8 cellular contexts compared by ENCODE assay signal in genomic region chr19:13794388-13794751, GRCh38. TPM values are rescaled to one million over a fixed set of nuclear protein-coding genes. Genes with fewer than 3 reads are reported as not detected.
DNase-seq lines count a peak whose midpoint lies in the region; ATAC-seq, FAIRE-seq and TF ChIP-seq lines count a peak whose summit lies in the region.

No MANE protein-coding gene starts in this region.

- H3K79me2 ChIP-seq in DND-41 (ENCODE audit: insufficient read depth, low read length) (peaks cover 11% of the 10 kb centered on the region), MM.1S (ENCODE audit: low read length) (no peaks in the 10 kb centered on the region), mammary epithelial cell (ENCODE audit: insufficient read depth, low read length) (peaks cover 13% of the 10 kb centered on the region), HepG2 (ENCODE audit: insufficient read depth, low read length) (peaks cover 2% of the 10 kb centered on the region)

- CTCF ChIA-PET in mammary epithelial cell (lab: Charles Lee; ENCODE audit: low non-redundant PET) (no interaction called here), HepG2 (lab: Yijun Ruan, JAX; ENCODE audit: low intra/inter-chr PET ratio, low total read pairs) (interaction anchor here (1.2 kb wide), 1 partner anchor 9 kb away, joined by 3 read pairs; no protein-coding TSS in a partner anchor)

- H3K9me2 ChIP-seq in MM.1S (replicated peaks; ENCODE audit: insufficient read depth, low read length), result no peaks in the 10 kb centered on the region

- DNase-seq in DND-41, result no peak
- DNase-seq in MM.1S, result no peak
- DNase-seq in mammary epithelial cell, result peak; percentile 70
- no peak for DNase-seq in HepG2 (ENCODE audit: low spot score)
- DNase-seq in thoracic aorta (ENCODE audit: low spot score), result peak; percentile 60
- DNase-seq in mesenteric fat pad (ENCODE audit: low spot score), result no peak
- DNase-seq in SW480 (ENCODE audit: low spot score), result no peak

- H3K36me3 ChIP-seq in DND-41 (ENCODE audit: insufficient read depth, low read length), result no peaks in the 10 kb centered on the region
- H3K36me3 ChIP-seq in MM.1S (replicated peaks; ENCODE audit: insufficient read depth, low read length), result no peaks in the 10 kb centered on the region
- no peaks in the 10 kb centered on the region for H3K36me3 ChIP-seq in mammary epithelial cell (ENCODE audit: insufficient read depth, low read length)
- H3K36me3 ChIP-seq in HepG2 (replicated peaks in 1 of 2; ENCODE audit: control insufficient read depth in 1 of 2, insufficient read depth in 2 of 2, low read length in 2 of 2), result no peaks in the 10 kb centered on the region
- no peaks in the 10 kb centered on the region for H3K36me3 ChIP-seq in thoracic aorta

- peak overlapping the region; percentile 79 for H2AFZ ChIP-seq in DND-41 (ENCODE audit: low read depth, low read length)
- peak overlapping the region; percentile 100 for H2AFZ ChIP-seq in MM.1S (ENCODE audit: low read length)
- H2AFZ ChIP-seq in mammary epithelial cell (ENCODE audit: low read depth, low read length), result peak overlapping the region; percentile 84
- H2AFZ ChIP-seq in HepG2 (ENCODE audit: low read length), result no peak overlapping the region

- peak overlapping the region; percentile 72 for H3K27ac ChIP-seq in DND-41 (ENCODE audit: low read length)
- H3K27ac ChIP-seq in MM.1S (ENCODE audit: low read length), result no peak overlapping the region
- H3K27ac ChIP-seq in mammary epithelial cell (ENCODE audit: insufficient read depth, low read depth, low read length), result peak overlapping the region; percentile 96
- peak overlapping the region; percentile 48 for H3K27ac ChIP-seq in HepG2 (ENCODE audit: extremely low read length, insufficient read depth, low read length)
- H3K27ac ChIP-seq in thoracic aorta, result peak overlapping the region; percentile 91 to 100

- FAIRE-seq in HepG2 (lab: Jason Lieb, UNC), result no peak

- intact Hi-C loops in mammary epithelial cell (cut with micrococcal nuclease) (no loop called here), HepG2 (cut with micrococcal nuclease; ENCODE audit: unreplicated experiment) (no loop called here)

- TF ChIP-seq EP300 in HepG2 (IDR thresholded peaks at IDR 0.05; ENCODE audit: low read depth in 2 of 2, low read length in 2 of 2) (no peak), HepG2 (CRISPR knock-in tag; IDR thresholded peaks at IDR 0.05; ENCODE audit: borderline replicate concordance) (no peak)

- no peaks in the 10 kb centered on the region for H3K27me3 ChIP-seq in DND-41 (ENCODE audit: insufficient read depth, low read length, poor library complexity)
- no peaks in the 10 kb centered on the region; the same call in 1 of the 2 replicates for H3K27me3 ChIP-seq in MM.1S (replicated peaks; ENCODE audit: insufficient read depth, low read length)
- H3K27me3 ChIP-seq in mammary epithelial cell (ENCODE audit: insufficient read depth, low read length), result no peaks in the 10 kb centered on the region
- no peaks in the 10 kb centered on the region for H3K27me3 ChIP-seq in HepG2 (ENCODE audit: control insufficient read depth in 1 of 2, insufficient read depth in 2 of 2, low read length in 2 of 2)
- no peaks in the 10 kb centered on the region for H3K27me3 ChIP-seq in thoracic aorta (replicated peaks; ENCODE audit: insufficient read depth)

- no peak for ATAC-seq in DND-41 (ENCODE audit: insufficient read depth, low read depth)
- no peak for ATAC-seq in HepG2
- peak; percentile 29 for ATAC-seq in thoracic aorta (ENCODE audit: insufficient number of reproducible peaks, low FRiP score, low read depth)
- no peak for ATAC-seq in HG03175 (IDR thresholded peaks at IDR 0.05; ENCODE audit: unreplicated experiment)

- H3K9ac ChIP-seq in DND-41 (ENCODE audit: low read depth, low read length) (peak overlapping the region; percentile 65), MM.1S (ENCODE audit: low read length) (peak overlapping the region; percentile 64; the same call in 1 of the 2 replicates), mammary epithelial cell (ENCODE audit: insufficient read depth, low read length) (peak overlapping the region; percentile 97), HepG2 (ENCODE audit: insufficient read depth, low read depth, low read length) (peak overlapping the region; percentile 63; the same call in 1 of the 2 replicates)

- TF ChIP-seq CTCF in DND-41 (IDR thresholded peaks at IDR 0.05; ENCODE audit: borderline replicate concordance, extremely low read depth, low read length, poor library complexity, severe bottlenecking) (no peak), MM.1S (IDR thresholded peaks at IDR 0.05; ENCODE audit: low read length) (no peak), mammary epithelial cell (conservative IDR thresholded peaks at IDR 0.05 in 1 of 2, IDR thresholded peaks at IDR 0.05 in 1 of 2; ENCODE audit: extremely low read depth in 1 of 2, insufficient read depth in 1 of 2, low read depth in 1 of 2, low read length in 2 of 2) (no peak), HepG2 (CRISPR knock-in tag; IDR thresholded peaks at IDR 0.05) (no peak), thoracic aorta (IDR thresholded peaks at IDR 0.05) (no peak)

- no peaks in the 10 kb centered on the region for H3F3A ChIP-seq in MM.1S (ENCODE audit: insufficient read depth, low read length)

- BruUV-seq in mammary epithelial cell (replicated peaks; lab: Mats Ljungman, UMichigan) (no TSS peak), HepG2 (replicated peaks; lab: Mats Ljungman, UMichigan) (TSS peak; percentile 94)

- H4K20me1 ChIP-seq in DND-41 (ENCODE audit: insufficient read depth, low read length) (no peaks in the 10 kb centered on the region), MM.1S (ENCODE audit: insufficient read depth, low read length) (no peaks in the 10 kb centered on the region), mammary epithelial cell (ENCODE audit: insufficient read depth, low read length) (no peaks in the 10 kb centered on the region), HepG2 (ENCODE audit: insufficient read depth, low read length) (no peaks in the 10 kb centered on the region)

- 13% methylated on average over 1 of the region's 10 CpGs for WGBS in mammary epithelial cell (ENCODE audit: low coverage, missing lambda C conversion rate)
- WGBS in HepG2 (ENCODE audit: low lambda C conversion rate), result 1% methylated on average over 10 of the region's 10 CpGs

- peaks cover 31% of the 10 kb centered on the region for H3K4me1 ChIP-seq in DND-41 (ENCODE audit: insufficient read depth, low read length)
- 0 out of 2 replicates have a peak, but pooled peaks cover 5% of the 10 kb centered on the region for H3K4me1 ChIP-seq in MM.1S (ENCODE audit: low read length)
- peaks cover 23% of the 10 kb centered on the region for H3K4me1 ChIP-seq in mammary epithelial cell (ENCODE audit: insufficient read depth, low read length)
- H3K4me1 ChIP-seq in HepG2 (ENCODE audit: insufficient read depth, low read length), result peaks cover 31% of the 10 kb centered on the region
- peaks cover 18 to 42% of the 10 kb centered on the region in 2 donors for H3K4me1 ChIP-seq in thoracic aorta (ENCODE audit: control insufficient read depth in 1 of 2, low read depth in 2 of 2)

- dilution Hi-C loops in mammary epithelial cell (cut with HindIII; ENCODE audit: low sequenced_read_pairs), result no loop called here

- no peak for TF ChIP-seq RAD21 in HepG2 (CRISPR knock-in tag; IDR thresholded peaks at IDR 0.05)

- H3K4me2 ChIP-seq in DND-41 (ENCODE audit: insufficient read depth, low read length) (peak overlapping the region; percentile 96), MM.1S (ENCODE audit: low read depth, low read length) (peak overlapping the region; percentile 75), mammary epithelial cell (ENCODE audit: insufficient read depth, low read depth, low read length) (peak overlapping the region; percentile 91), HepG2 (ENCODE audit: low read depth, low read length) (peak overlapping the region; percentile 95)

- POLR2A ChIA-PET in HepG2 (lab: Yijun Ruan, JAX), result interaction anchor here (0.6 to 3.5 kb wide), 7 partner anchors 10 to 286 kb away, joined by 3 to 19 read pairs (median 7); partner anchors contain the start of gene C19orf53

- in situ Hi-C loops in mammary epithelial cell (cut with MboI; ENCODE audit: low sequenced_read_pairs in 2 of 2) (no loop called here), HepG2 (cut with HindIII; ENCODE audit: extremely low pct_ligation_motif_present, low pct_unique_long_range_greater_than_20kb) (no loop called here)

- peak overlapping the region; percentile 46 to 74; a peak in 3 of 4 replicates for H3K4me3 ChIP-seq in DND-41 (ENCODE audit: low read depth in 1 of 2, low read length in 2 of 2)
- H3K4me3 ChIP-seq in MM.1S (ENCODE audit: low read length), result peak overlapping the region; percentile 92
- H3K4me3 ChIP-seq in mammary epithelial cell (replicated peaks in 1 of 3; ENCODE audit: insufficient read depth in 1 of 3, low read depth in 2 of 3, low read length in 3 of 3), result peak overlapping the region; percentile 79 to 87 (median 79)
- peak overlapping the region; percentile 50 to 93 (median 91) for H3K4me3 ChIP-seq in HepG2 (replicated peaks in 1 of 3; ENCODE audit: insufficient read depth in 1 of 3, low read depth in 2 of 3, low read length in 3 of 3)
- H3K4me3 ChIP-seq in thoracic aorta, result peak overlapping the region; percentile 99

- TF ChIP-seq POLR2A in HepG2 (IDR thresholded peaks at IDR 0.05; ENCODE audit: insufficient read depth in 1 of 2, low read depth in 2 of 2, low read length in 2 of 2), result no peak

- H3K9me3 ChIP-seq in DND-41 (ENCODE audit: insufficient read depth, low read length, severe bottlenecking) (no peaks in the 10 kb centered on the region), MM.1S (replicated peaks; ENCODE audit: insufficient read depth, low read length) (no peaks in the 10 kb centered on the region), mammary epithelial cell (replicated peaks; ENCODE audit: insufficient read depth, low read length) (no peaks in the 10 kb centered on the region), HepG2 (ENCODE audit: low read length) (no peaks in the 10 kb centered on the region), thoracic aorta (no peaks in the 10 kb centered on the region)

RNA-seq across cellular contexts. Expression of gene ZSWIM4, which starts 0.9 kb away (rescaled TPM):
- total RNA-seq in mammary epithelial cell (1 to 10 TPM; 3.2 to 5.4 TPM), HepG2 (2016; rRNA removed; fragmentation: Illumina TruSeq; extraction: Trizol) (0.27 and 0.33 TPM in 2 replicates), thoracic aorta (10 to 100 TPM in 1 of 2 donors, 1 to 10 TPM in 1; 9.5 to 11.8 TPM), mesenteric fat pad (5.2 TPM)
- polyA plus RNA-seq in mammary epithelial cell (1.3 TPM), HepG2 (2011; rRNA removed) (0.86 and 1.8 TPM in 2 replicates)
- polyA minus RNA-seq in mammary epithelial cell, result 1.8 TPM
- 0.10 and 0.35 TPM in 2 replicates for total RNA-seq in HepG2 (2016; cell fraction: cytosol; rRNA removed; fragmentation: Illumina TruSeq; extraction: Trizol; ENCODE audit: low read depth)
- total RNA-seq in HepG2 (2016; cell fraction: insoluble cytoplasmic fraction; rRNA removed; fragmentation: Illumina TruSeq; extraction: Trizol), result 0.22 and 0.28 TPM in 2 replicates
- total RNA-seq in HepG2 (2016; cell fraction: membrane; rRNA removed; fragmentation: Illumina TruSeq; extraction: Trizol), result 0.09 and 0.14 TPM in 2 replicates
- 0.28 and 0.37 TPM in 2 replicates for total RNA-seq in HepG2 (2016; cell fraction: nucleus; rRNA removed; fragmentation: Illumina TruSeq; extraction: Trizol)
- polyA plus RNA-seq in HepG2 (2011; cell fraction: cytosol; rRNA removed), result 0.91 and 1.2 TPM in 2 replicates
- 3.4 and 3.5 TPM in 2 replicates for polyA plus RNA-seq in HepG2 (2011; cell fraction: nucleus; rRNA removed)
- 1.5 and 2.1 TPM in 2 replicates for polyA plus RNA-seq in HepG2 (2012)
- 0.02 TPM in 1 of 2 replicates, not detected in the other for polyA plus RNA-seq in HepG2 (2016; cell fraction: cytosol; fragmentation: Illumina TruSeq; extraction: Trizol; ENCODE audit: low read depth)
- 0.38 and 0.45 TPM in 2 replicates for polyA plus RNA-seq in HepG2 (2016; cell fraction: insoluble cytoplasmic fraction; fragmentation: Illumina TruSeq; extraction: Trizol; ENCODE audit: low read depth)
- polyA plus RNA-seq in HepG2 (2016; cell fraction: membrane; fragmentation: Illumina TruSeq; extraction: Trizol; ENCODE audit: low read depth), result 0.14 and 0.20 TPM in 2 replicates
- polyA plus RNA-seq in HepG2 (2016; cell fraction: nucleus; fragmentation: Illumina TruSeq; extraction: Trizol; ENCODE audit: insufficient read depth, low read depth), result 0.48 and 0.55 TPM in 2 replicates
- polyA minus RNA-seq in HepG2 (2011; rRNA and poly(A)+ RNA removed; ENCODE audit: low replicate concordance), result 1.7 and 5.3 TPM in 2 replicates
- 2.5 and 2.7 TPM in 2 replicates for polyA minus RNA-seq in HepG2 (2011; cell fraction: cytosol; rRNA and poly(A)+ RNA removed)
- polyA minus RNA-seq in HepG2 (2011; cell fraction: nucleus; rRNA and poly(A)+ RNA removed), result 2.1 and 2.4 TPM in 2 replicates

RNA-seq across cellular contexts. Expression of gene C19orf53, which starts 20.1 kb away (rescaled TPM):
- total RNA-seq in mammary epithelial cell (100 to 1,000 TPM in 1 of 2 donors, 10 to 100 TPM in 1; 37.3 to 109 TPM), HepG2 (2016; rRNA removed; fragmentation: Illumina TruSeq; extraction: Trizol) (127 and 129 TPM in 2 replicates), thoracic aorta (100 to 1,000 TPM; 114 to 128 TPM), mesenteric fat pad (71.5 TPM)
- polyA plus RNA-seq in mammary epithelial cell (190 TPM), HepG2 (2011; rRNA removed) (130 and 154 TPM in 2 replicates)
- 178 TPM for polyA minus RNA-seq in mammary epithelial cell
- 100 and 107 TPM in 2 replicates for total RNA-seq in HepG2 (2016; cell fraction: cytosol; rRNA removed; fragmentation: Illumina TruSeq; extraction: Trizol; ENCODE audit: low read depth)
- total RNA-seq in HepG2 (2016; cell fraction: insoluble cytoplasmic fraction; rRNA removed; fragmentation: Illumina TruSeq; extraction: Trizol), result 120 and 139 TPM in 2 replicates
- 129 and 137 TPM in 2 replicates for total RNA-seq in HepG2 (2016; cell fraction: membrane; rRNA removed; fragmentation: Illumina TruSeq; extraction: Trizol)
- total RNA-seq in HepG2 (2016; cell fraction: nucleus; rRNA removed; fragmentation: Illumina TruSeq; extraction: Trizol), result 38.1 and 46.3 TPM in 2 replicates
- polyA plus RNA-seq in HepG2 (2011; cell fraction: cytosol; rRNA removed), result 136 and 140 TPM in 2 replicates
- polyA plus RNA-seq in HepG2 (2011; cell fraction: nucleus; rRNA removed), result 41.3 and 46.6 TPM in 2 replicates
- 81.4 and 137 TPM in 2 replicates for polyA plus RNA-seq in HepG2 (2012)
- polyA plus RNA-seq in HepG2 (2016; cell fraction: cytosol; fragmentation: Illumina TruSeq; extraction: Trizol; ENCODE audit: low read depth), result 129 and 144 TPM in 2 replicates
- polyA plus RNA-seq in HepG2 (2016; cell fraction: insoluble cytoplasmic fraction; fragmentation: Illumina TruSeq; extraction: Trizol; ENCODE audit: low read depth), result 157 and 159 TPM in 2 replicates
- polyA plus RNA-seq in HepG2 (2016; cell fraction: membrane; fragmentation: Illumina TruSeq; extraction: Trizol; ENCODE audit: low read depth), result 161 and 164 TPM in 2 replicates
- polyA plus RNA-seq in HepG2 (2016; cell fraction: nucleus; fragmentation: Illumina TruSeq; extraction: Trizol; ENCODE audit: insufficient read depth, low read depth), result 79.1 and 91.5 TPM in 2 replicates
- 66.1 and 174 TPM in 2 replicates for polyA minus RNA-seq in HepG2 (2011; rRNA and poly(A)+ RNA removed; ENCODE audit: low replicate concordance)
- polyA minus RNA-seq in HepG2 (2011; cell fraction: cytosol; rRNA and poly(A)+ RNA removed), result 29.3 and 33.8 TPM in 2 replicates
- polyA minus RNA-seq in HepG2 (2011; cell fraction: nucleus; rRNA and poly(A)+ RNA removed), result 14.4 and 17.7 TPM in 2 replicates

RNA-seq across cellular contexts. Expression of gene MRI1, which starts 30.0 kb away (rescaled TPM):
- total RNA-seq in mammary epithelial cell (10 to 100 TPM; 29.0 to 36.7 TPM), HepG2 (2016; rRNA removed; fragmentation: Illumina TruSeq; extraction: Trizol) (15.3 and 20.1 TPM in 2 replicates), thoracic aorta (10 to 100 TPM; 54.6 to 63.0 TPM), mesenteric fat pad (22.9 TPM)
- polyA plus RNA-seq in mammary epithelial cell (32.6 TPM), HepG2 (2011; rRNA removed) (20.6 and 27.7 TPM in 2 replicates)
- 23.5 TPM for polyA minus RNA-seq in mammary epithelial cell
- 2.2 and 3.3 TPM in 2 replicates for total RNA-seq in HepG2 (2016; cell fraction: cytosol; rRNA removed; fragmentation: Illumina TruSeq; extraction: Trizol; ENCODE audit: low read depth)
- total RNA-seq in HepG2 (2016; cell fraction: insoluble cytoplasmic fraction; rRNA removed; fragmentation: Illumina TruSeq; extraction: Trizol), result 15.0 and 19.2 TPM in 2 replicates
- total RNA-seq in HepG2 (2016; cell fraction: membrane; rRNA removed; fragmentation: Illumina TruSeq; extraction: Trizol), result 5.4 and 5.5 TPM in 2 replicates
- 16.8 and 19.8 TPM in 2 replicates for total RNA-seq in HepG2 (2016; cell fraction: nucleus; rRNA removed; fragmentation: Illumina TruSeq; extraction: Trizol)
- polyA plus RNA-seq in HepG2 (2011; cell fraction: cytosol; rRNA removed), result 11.3 and 15.1 TPM in 2 replicates
- 130 and 140 TPM in 2 replicates for polyA plus RNA-seq in HepG2 (2011; cell fraction: nucleus; rRNA removed)
- 9.3 and 11.3 TPM in 2 replicates for polyA plus RNA-seq in HepG2 (2012)
- 2.0 and 2.1 TPM in 2 replicates for polyA plus RNA-seq in HepG2 (2016; cell fraction: cytosol; fragmentation: Illumina TruSeq; extraction: Trizol; ENCODE audit: low read depth)
- polyA plus RNA-seq in HepG2 (2016; cell fraction: insoluble cytoplasmic fraction; fragmentation: Illumina TruSeq; extraction: Trizol; ENCODE audit: low read depth), result 14.4 and 15.2 TPM in 2 replicates
- 3.7 TPM in 2 replicates for polyA plus RNA-seq in HepG2 (2016; cell fraction: membrane; fragmentation: Illumina TruSeq; extraction: Trizol; ENCODE audit: low read depth)
- 38.8 and 42.1 TPM in 2 replicates for polyA plus RNA-seq in HepG2 (2016; cell fraction: nucleus; fragmentation: Illumina TruSeq; extraction: Trizol; ENCODE audit: insufficient read depth, low read depth)
- polyA minus RNA-seq in HepG2 (2011; rRNA and poly(A)+ RNA removed; ENCODE audit: low replicate concordance), result 31.0 and 50.1 TPM in 2 replicates
- polyA minus RNA-seq in HepG2 (2011; cell fraction: cytosol; rRNA and poly(A)+ RNA removed), result 12.0 and 12.5 TPM in 2 replicates
- polyA minus RNA-seq in HepG2 (2011; cell fraction: nucleus; rRNA and poly(A)+ RNA removed), result 12.9 and 13.9 TPM in 2 replicates

Comparison
In these comparisons a context has a peak if more than half of its experiments do, and no peak if none do; other contexts are left out.
1. DNase-seq: peak in mammary epithelial cell (single experiment) and thoracic aorta (single experiment); none in DND-41 (single experiment), MM.1S (single experiment), HepG2 (single experiment), mesenteric fat pad (single experiment) and SW480 (single experiment).
2. Peak in every context shown above with its lines, with median percentiles within 50 percentile points of each other: H3K4me2 ChIP-seq, H3K4me3 ChIP-seq and H3K9ac ChIP-seq.